Comparison of ENCODE assay signal across 34 cellular contexts in the genomic region with DNA sequence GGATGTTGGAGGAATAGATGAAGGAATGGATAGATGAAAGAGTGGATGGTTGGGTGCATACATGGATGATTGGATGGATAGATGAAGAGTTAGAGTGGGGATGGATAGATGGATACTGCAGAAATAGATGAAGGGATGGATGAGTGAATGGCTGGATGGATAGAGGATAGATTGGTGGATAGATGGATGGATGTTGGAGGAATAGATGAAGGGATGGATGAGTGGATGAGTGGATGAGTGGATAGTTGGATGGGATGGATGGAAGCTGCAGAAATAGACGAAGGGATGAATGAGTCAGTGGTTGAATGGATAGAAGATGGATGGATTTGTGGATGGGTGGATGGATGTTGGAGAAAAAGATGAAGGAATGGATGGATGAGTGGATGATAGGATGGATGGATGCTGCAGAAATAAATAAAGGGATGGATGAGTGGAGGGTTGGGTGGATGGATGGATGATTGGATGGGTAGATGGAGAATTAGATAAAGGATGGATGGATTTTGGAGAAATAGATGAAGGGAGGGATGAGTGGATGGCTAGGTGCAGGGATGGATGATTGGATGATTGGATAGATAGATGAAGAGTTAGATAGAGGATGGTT. TPM values are rescaled to one million over a fixed set of nuclear protein-coding genes. Genes with fewer than 3 reads are reported as not detected.
"Had no signal": no experiment of that assay in that cellular context is flagged by ENCODE, and none has a peak within 500 bp of the region (broad histone marks: within the 10 kb centered on the region; RNA-seq: fewer than 3 reads in every experiment).

No MANE protein-coding gene starts in this region.

- H3K36me3 ChIP-seq: adrenal gland, brain microvascular endothelial cell, breast epithelium had no signal

- ATAC-seq: activated CD8-positive, alpha-beta T cell treated with anti-CD3 and anti-CD28 coated beads for 36 hours; activated naive CD4-positive, alpha-beta T cell treated with anti-CD3 and anti-CD28 coated beads, Interleukin-2, amount 50 U/mL, for 72 hours; activated T-cell treated with anti-CD3 and anti-CD28 coated beads, Interleukin-2, amount 50 U/mL, for 4 hours; activated T-cell treated with anti-CD3 and anti-CD28 coated beads, Interleukin-2, amount 50 U/mL, for 72 hours; activated T-helper 17 cell treated with anti-CD3 and anti-CD28 coated beads, Interleukin-2, amount 50 U/mL, for 72 hours; body of pancreas had no signal

- DNase-seq: activated B cell treated with CpG ODN at 0.5 μM for 24 hours; activated CD4-positive, alpha-beta memory T cell treated with anti-CD3 and anti-CD28 coated beads for 36 hours; activated CD4-positive, alpha-beta T cell treated with anti-CD3 and anti-CD28 coated beads for 4 hours; activated CD4-positive, alpha-beta T cell treated with anti-CD3 and anti-CD28 coated beads, Interleukin-2, amount 10 ng/mL, durations not matched to agents 24 days and 14 days; activated CD4-positive, alpha-beta T cell treated with anti-CD3 and anti-CD28 coated beads, Interleukin-2, amount 50 U/mL, for 1 hour; activated CD4-positive, alpha-beta T cell treated with anti-CD3 and anti-CD28 coated beads, Interleukin-2, amount 50 U/mL, for 4 hours; activated CD4-positive, CD25-positive, alpha-beta regulatory T cell treated with anti-CD3 and anti-CD28 coated beads, Interleukin-2, amount 50 U/mL, for 72 hours; activated CD8-positive, alpha-beta memory T cell treated with anti-CD3 and anti-CD28 coated beads, Interleukin-2, amount 50 U/mL, for 4 hours; activated CD8-positive, alpha-beta T cell treated with anti-CD3 and anti-CD28 coated beads for 36 hours; activated effector memory CD4-positive, alpha-beta T cell treated with anti-CD3 and anti-CD28 coated beads, Interleukin-2, amount 50 U/mL, for 16 hours; activated gamma-delta T cell treated with Interleukin-2 at 50 U/mL for 16 hours; activated naive CD4-positive, alpha-beta T cell; activated naive CD4-positive, alpha-beta T cell treated with anti-CD3 and anti-CD28 coated beads, Interleukin-2, amount 50 U/mL, for 16 hours; activated naive CD8-positive, alpha-beta T cell treated with anti-CD3 and anti-CD28 coated beads for 36 hours; activated T-cell treated with anti-CD3 and anti-CD28 coated beads for 4 hours; activated T-cell treated with anti-CD3 and anti-CD28 coated beads, Interleukin-2, amount 50 U/mL, for 1 hour; activated T-cell treated with anti-CD3 and anti-CD28 coated beads, Interleukin-2, amount 50 U/mL, for 4 hours; activated T-cell treated with anti-CD3 and anti-CD28 coated beads, Interleukin-2, amount 50 U/mL, for 72 hours; adrenal gland; amniotic stem cell; aorta; body of pancreas; brain microvascular endothelial cell; central memory CD4-positive, alpha-beta T cell; T-helper 2 cell; T-helper 9 cell had no signal

- H3K4me1 ChIP-seq: adrenal gland, breast epithelium had no signal

- H3K27me3 ChIP-seq: body of pancreas had no signal

- FAIRE-seq: astrocyte, TTC549 had no signal

- H3K4me3 ChIP-seq: adrenal gland, body of pancreas, breast epithelium had no signal

- H3K9me3 ChIP-seq: adrenal gland, body of pancreas, breast epithelium had no signal

- H3K27ac ChIP-seq: adrenal gland, body of pancreas, brain microvascular endothelial cell, breast epithelium, VCaP had no signal

RNA-seq across cellular contexts. Expression of a gene that starts 4.7 kb away (rescaled TPM):
- total RNA-seq: activated CD4-positive, alpha-beta memory T cell treated with anti-CD3 and anti-CD28 coated beads for 36 hours; activated CD4-positive, alpha-beta T cell treated with anti-CD3 and anti-CD28 coated beads, Interleukin-2, amount 10 ng/mL, durations not matched to agents 24 days and 14 days; activated CD8-positive, alpha-beta T cell treated with anti-CD3 and anti-CD28 coated beads for 36 hours; activated T-helper 1 cell treated with anti-CD3 and anti-CD28 coated beads, Interleukin-12 subunit alpha, Interleukin-12 subunit beta, Interleukin-2, Interleukin-4 antibody, amounts not matched to agents 30 ng/mL and 10 ng/mL and 1 ng/mL, durations not matched to agents 14 hours and 24 hours and 36 hours; activated T-helper 17 cell treated with anti-CD3 and anti-CD28 coated beads, Interleukin-2, amount 50 U/mL, for 72 hours; astrocyte; cardiac septum had no signal
- polyA plus RNA-seq: aorta had no signal

RNA-seq across cellular contexts. Expression of a gene that starts 4.8 kb away (rescaled TPM):
- total RNA-seq: activated B cell treated with CpG ODN at 0.5 μM for 24 hours; activated T-helper 1 cell treated with anti-CD3 and anti-CD28 coated beads, Interleukin-12 subunit alpha, Interleukin-12 subunit beta, Interleukin-2, Interleukin-4 antibody, amounts not matched to agents 30 ng/mL and 10 ng/mL and 1 ng/mL, durations not matched to agents 14 hours and 24 hours and 36 hours; activated T-helper 17 cell treated with anti-CD3 and anti-CD28 coated beads, Interleukin-2, amount 50 U/mL, for 72 hours; aorta; astrocyte; body of pancreas; breast epithelium had no signal
- polyA plus RNA-seq: aorta had no signal
